In the genomic region with DNA sequence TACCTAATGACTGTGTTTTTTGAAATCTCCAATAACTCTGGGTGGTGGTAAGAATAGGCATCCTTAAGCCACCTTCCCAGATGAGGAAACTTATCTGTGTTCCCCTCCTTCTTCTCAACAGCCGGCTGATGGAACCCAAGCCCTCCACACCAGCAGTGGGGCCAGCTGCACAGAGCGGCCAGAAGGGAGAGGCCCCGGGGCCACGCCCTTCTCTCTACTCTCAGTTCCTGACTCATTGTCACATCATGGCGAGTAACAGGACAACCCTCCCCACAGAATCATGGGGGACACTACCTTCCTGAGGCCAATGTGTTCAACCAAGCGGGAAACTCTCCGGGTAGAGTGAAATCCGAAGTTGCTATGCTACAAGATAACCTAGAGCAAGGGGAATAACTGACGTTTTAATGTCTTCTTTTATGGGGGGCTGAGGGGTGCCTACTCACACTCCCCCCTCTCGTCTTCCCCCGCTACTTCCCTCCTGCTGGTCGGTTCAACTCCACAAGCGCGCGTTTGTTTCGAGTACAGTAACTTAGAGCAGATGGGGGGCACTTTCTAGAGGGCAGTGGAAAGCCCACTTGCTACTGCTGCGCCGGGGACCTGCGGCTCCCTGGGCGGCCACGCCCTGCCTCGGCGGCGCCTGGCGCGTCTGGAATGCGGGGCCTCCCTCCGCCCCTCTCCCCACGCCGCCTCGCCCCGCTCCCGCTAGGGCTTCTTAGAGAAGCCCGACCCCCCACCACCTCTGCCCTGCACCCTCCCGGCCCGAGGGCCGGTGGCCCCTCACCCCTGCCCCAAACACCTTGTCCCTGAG, we compare ENCODE assay signal across 8 cellular contexts. TPM values are rescaled to one million over a fixed set of nuclear protein-coding genes. Genes with fewer than 3 reads are reported as not detected.
DNase-seq lines count a peak whose midpoint lies in the region; ATAC-seq, FAIRE-seq and TF ChIP-seq lines count a peak whose summit lies in the region.

No MANE protein-coding gene starts in this region.

- H3K27ac Mint-ChIP-seq in T-helper 17 cell = peak overlapping the region; percentile 95

- peak overlapping the region; percentile 95 for H3K4me3 ChIP-seq in K562

- H3K9me3 ChIP-seq in T-helper 17 cell (ENCODE audit: control insufficient read depth, low read length, poor library complexity, severe bottlenecking) (no peaks in the 10 kb centered on the region), K562 (replicated peaks; ENCODE audit: control insufficient read depth, insufficient read depth, low read depth, low read length) (no peaks in the 10 kb centered on the region)

- H3K4me3 Mint-ChIP-seq in T-helper 17 cell = peak overlapping the region; percentile 81

- TF ChIP-seq POLR2A in K562 (conservative IDR thresholded peaks at IDR 0.05) = 0 out of 2 replicates have a peak, but pooled peaks have one; percentile 61

- H3K27ac ChIP-seq in K562 (ENCODE audit: extremely low read depth, low read depth, low read length) = peak overlapping the region; percentile 92

- peaks cover 2% of the 10 kb centered on the region for H3K36me3 Mint-ChIP-seq in T-helper 17 cell (ENCODE audit: low read depth)

- in situ Hi-C loops in K562 (cut with MboI) = no loop called here

- intact Hi-C loops in K562 (cut with micrococcal nuclease) = loop anchor here (2.0 kb wide), 1 partner anchor 82 kb away; a partner anchor contains a TSS

- H3K9me1 ChIP-seq in K562 (ENCODE audit: control insufficient read depth, insufficient read depth, low read length) = peaks cover 6% of the 10 kb centered on the region

- H3K9ac ChIP-seq in K562 (ENCODE audit: insufficient read depth in 1 of 2, low read depth in 2 of 2, low read length in 2 of 2) = peak overlapping the region; percentile 90 to 92

- no peaks in the 10 kb centered on the region for H3K27me3 Mint-ChIP-seq in T-helper 17 cell

- peak; percentile 91 for FAIRE-seq in K562 (lab: Jason Lieb, UNC)

- peak overlapping the region; percentile 90 for H2AFZ ChIP-seq in K562 (ENCODE audit: low read depth, low read length)

- H3K4me2 ChIP-seq in K562 (ENCODE audit: insufficient read depth, low read length) = peak overlapping the region; percentile 98

- peaks cover 36 to 40% of the 10 kb centered on the region in 2 experiments for H3K4me1 ChIP-seq in K562 (replicated peaks in 1 of 2; ENCODE audit: control insufficient read depth in 2 of 2, insufficient read depth in 2 of 2, low read length in 2 of 2)

- peaks cover 56% of the 10 kb centered on the region for H3K79me2 ChIP-seq in K562 (ENCODE audit: control insufficient read depth, insufficient read depth, low read length)

- no TSS peak for BruUV-seq in K562 (replicated peaks; lab: Mats Ljungman, UMichigan)

- CTCF ChIA-PET in K562 (lab: Yijun Ruan, JAX; ENCODE audit: low intra/inter-chr PET ratio) = no interaction called here

- POLR2A ChIA-PET in K562 (lab: Yijun Ruan, JAX) = interaction anchor here (0.6 to 5.6 kb wide), 15 partner anchors 8 to 1126 kb away, joined by 3 to 38 read pairs (median 3); a partner anchor contains a TSS

- peak; percentile 88 for DNase-seq in ELR (ENCODE audit: low read depth)
- DNase-seq in HT-29 (ENCODE audit: low spot score) = peak; percentile 89
- DNase-seq in T-helper 17 cell = peak; percentile 18 to 37 (median 22)
- DNase-seq in K562 (ENCODE audit: extremely low read depth in 1 of 4, low spot score in 3 of 4) = peak; percentile 79 to 92 (median 84)
- DNase-seq in iPS-NIHi7 (ENCODE audit: extremely low spot score) = peak; percentile 54
- DNase-seq in stimulated activated CD4-positive, alpha-beta T cell treated with anti-CD3 and anti-CD28 coated beads, Interleukin-15, amount 100 ng/mL, for 24 hours = peak; percentile 68
- no peak for DNase-seq in NCI-H1105 treated with DMSO at 0.1 percent for 48 hours (lab: John Stamatoyannopoulos, UW)

- H3K27me3 ChIP-seq in K562 (ENCODE audit: control insufficient read depth in 2 of 2, insufficient read depth in 2 of 2, low read length in 2 of 2) = no peaks in the 10 kb centered on the region

- peak; percentile 71 for ATAC-seq in GM21423 (IDR thresholded peaks at IDR 0.05; ENCODE audit: unreplicated experiment)
- ATAC-seq in T-helper 17 cell = peak; percentile 15
- ATAC-seq in K562 = peak; percentile 85

- TF ChIP-seq EP300 in K562 (IDR thresholded peaks at IDR 0.05; ENCODE audit: low read length) = peak; percentile 38; the same call in 1 of the 2 replicates

- H4K20me1 ChIP-seq in K562 (replicated peaks; ENCODE audit: control insufficient read depth, insufficient read depth, low read length) = peaks cover 41% of the 10 kb centered on the region

- peaks cover 45% of the 10 kb centered on the region for H3K4me1 Mint-ChIP-seq in T-helper 17 cell

- WGBS in K562 (ENCODE audit: insufficient coverage, low coverage, missing lambda C conversion rate) = under 1% methylated on average over 29 of the region's 37 CpGs

- H3K36me3 ChIP-seq in K562 (ENCODE audit: control insufficient read depth, insufficient read depth, low read length) = peaks cover 44% of the 10 kb centered on the region; the same call in 2 of the 3 replicates

- TF ChIP-seq RAD21 in K562 (CRISPR knock-in tag; conservative IDR thresholded peaks at IDR 0.05 in 1 of 2, IDR thresholded peaks at IDR 0.05 in 1 of 2) = no peak

- peak in 1 of 3 experiments; percentile 10; a peak in 1 of 6 replicates for TF ChIP-seq CTCF in K562 (IDR thresholded peaks at IDR 0.05 in 2 of 3, conservative IDR thresholded peaks at IDR 0.05 in 1 of 3; ENCODE audit: insufficient read depth in 2 of 3, low read depth in 1 of 3, low read length in 3 of 3)

TF ChIP-seq in K562, 482 proteins besides CTCF, POLR2A, EP300 and RAD21 (continues in another document):
- TF ChIP-seq ATF7 (IDR thresholded peaks at IDR 0.05) (peak; percentile 56), MTA2 (IDR thresholded peaks at IDR 0.05; ENCODE audit: low read depth) (0 out of 2 replicates have a peak, but pooled peaks have one; percentile 22), SAP30 (IDR thresholded peaks at IDR 0.05; ENCODE audit: borderline replicate concordance, insufficient read depth, low read depth, low read length, poor library complexity, severe bottlenecking) (peak; percentile 78), MTA1 (IDR thresholded peaks at IDR 0.05; ENCODE audit: borderline replicate concordance) (no peak), MYC (IDR thresholded peaks at IDR 0.05; ENCODE audit: low read depth, low read length) (peak; percentile 44; the same call in 1 of the 2 replicates), MYC (CRISPR knock-in tag; IDR thresholded peaks at IDR 0.05; ENCODE audit: borderline replicate concordance, low read depth) (no peak), TAF9B (IDR thresholded peaks at IDR 0.05; ENCODE audit: partially characterized antibody) (peak; percentile 82), TAF1 (IDR thresholded peaks at IDR 0.05; ENCODE audit: control insufficient read depth, extremely low read depth, insufficient read depth, low read length, severe bottlenecking) (peak; percentile 70), HDAC2 (IDR thresholded peaks at IDR 0.05) (peak; percentile 47), MECOM (CRISPR knock-in tag; IDR thresholded peaks at IDR 0.05) (no peak), ILF3 (IDR thresholded peaks at IDR 0.05; ENCODE audit: borderline replicate concordance) (no peak), ZBTB1 (CRISPR knock-in tag; IDR thresholded peaks at IDR 0.05; ENCODE audit: borderline replicate concordance, low read depth) (no peak)
- TF ChIP-seq, protein P1, sequence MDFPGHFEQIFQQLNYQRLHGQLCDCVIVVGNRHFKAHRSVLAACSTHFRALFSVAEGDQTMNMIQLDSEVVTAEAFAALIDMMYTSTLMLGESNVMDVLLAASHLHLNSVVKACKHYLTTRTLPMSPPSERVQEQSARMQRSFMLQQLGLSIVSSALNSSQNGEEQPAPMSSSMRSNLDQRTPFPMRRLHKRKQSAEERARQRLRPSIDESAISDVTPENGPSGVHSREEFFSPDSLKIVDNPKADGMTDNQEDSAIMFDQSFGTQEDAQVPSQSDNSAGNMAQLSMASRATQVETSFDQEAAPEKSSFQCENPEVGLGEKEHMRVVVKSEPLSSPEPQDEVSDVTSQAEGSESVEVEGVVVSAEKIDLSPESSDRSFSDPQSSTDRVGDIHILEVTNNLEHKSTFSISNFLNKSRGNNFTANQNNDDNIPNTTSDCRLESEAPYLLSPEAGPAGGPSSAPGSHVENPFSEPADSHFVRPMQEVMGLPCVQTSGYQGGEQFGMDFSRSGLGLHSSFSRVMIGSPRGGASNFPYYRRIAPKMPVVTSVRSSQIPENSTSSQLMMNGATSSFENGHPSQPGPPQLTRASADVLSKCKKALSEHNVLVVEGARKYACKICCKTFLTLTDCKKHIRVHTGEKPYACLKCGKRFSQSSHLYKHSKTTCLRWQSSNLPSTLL (IDR thresholded peaks at IDR 0.05) = no peak

RNA-seq across cellular contexts. Expression of a gene that starts 0.6 kb away (rescaled TPM):
- total RNA-seq in HT-29 (2014; rRNA removed; shearing (Covaris generic)) = 1,535 and 1,670 TPM in 2 replicates
- total RNA-seq in T-helper 17 cell (100 to 1,000 TPM; 186 to 190 TPM), K562 (2014; rRNA removed) (348 and 357 TPM in 2 replicates), K562 (2014; rRNA removed; fragmentation: Illumina TruSeq; extraction: Trizol) (452 and 478 TPM in 2 replicates), K562 (2015; rRNA removed; fragmentation: Illumina TruSeq; extraction: Trizol) (361 and 377 TPM in 2 replicates), K562 (2021) (298 and 301 TPM in 2 replicates)
- 164 and 212 TPM in 2 replicates for total RNA-seq in K562 (2011; cell fraction: chromatin; rRNA removed; ENCODE audit: low replicate concordance)
- 137 and 142 TPM in 2 replicates for total RNA-seq in K562 (2011; cell fraction: nucleolus; rRNA removed)
- total RNA-seq in K562 (2011; cell fraction: nucleoplasm; rRNA removed) = 205 and 289 TPM in 2 replicates
- polyA plus RNA-seq in K562 (2011; rRNA removed) (505 and 549 TPM in 2 replicates), K562 (2014; fragmentation: Illumina TruSeq; extraction: Trizol) (545 and 579 TPM in 2 replicates), K562 (2014; fragmentation: Nextera tagmentation; extraction: Ambion mirVana) (1,000 to 10,000 TPM in 1 of 2 experiments, 100 to 1,000 TPM in 1; 826 to 1,102 TPM), K562 (2014; rRNA removed) (451 and 471 TPM in 2 replicates)
- 382 and 535 TPM in 2 replicates for polyA plus RNA-seq in K562 (2011; cell fraction: cytosol; rRNA removed)
- 156 and 264 TPM in 2 replicates for polyA plus RNA-seq in K562 (2011; cell fraction: nucleus; rRNA removed)
- 225 and 402 TPM in 2 replicates for polyA plus RNA-seq in K562 (2012)
- 663 and 682 TPM in 2 replicates for polyA minus RNA-seq in K562 (2011; rRNA and poly(A)+ RNA removed)
- polyA minus RNA-seq in K562 (2011; cell fraction: cytosol; rRNA and poly(A)+ RNA removed) = 189 and 192 TPM in 2 replicates
- polyA minus RNA-seq in K562 (2011; cell fraction: nucleus; rRNA and poly(A)+ RNA removed) = 71.9 and 132 TPM in 2 replicates

Comparison
In these comparisons a context has a peak if more than half of its experiments do, and no peak if none do; other contexts are left out.
1. ATAC-seq: peak in every context shown above with its lines; median percentile 85 in K562; 71 in GM21423; 15 in T-helper 17 cell.